Comparison of ENCODE assay signal across 18 cellular contexts in genomic region chr7:117963278-117964184, GRCh38.
"Had no signal": no experiment of that assay in that cellular context is flagged by ENCODE, and none has a peak within 500 bp of the region (broad histone marks: within the 10 kb centered on the region; RNA-seq: fewer than 3 reads in every experiment).

No MANE protein-coding gene starts in this region.

- H3K27ac Mint-ChIP-seq: activated CD4-positive, alpha-beta T cell treated with anti-CD3 and anti-CD28 coated beads, Interleukin-2, amount 10 ng/mL, durations not matched to agents 24 days and 14 days; activated CD8-positive, alpha-beta T cell treated with anti-CD3 and anti-CD28 coated beads, Interleukin-2, amount 10 ng/mL, durations not matched to agents 7 days and 5 days; activated naive CD8-positive, alpha-beta T cell; dendritic cell treated with granulocyte-macrophage colony-stimulating factor and Interleukin-4, amounts not matched to agents 40 ng/mL and 50 ng/mL, for 4 days; stimulated activated naive CD8-positive, alpha-beta T cell treated with anti-CD3 and anti-CD28 coated beads, Interleukin-15, amount 100 ng/mL, for 72 hours had no signal

- H3K36me3 ChIP-seq: right lobe of liver, spleen, upper lobe of right lung had no signal

- ATAC-seq: activated CD8-positive, alpha-beta T cell treated with anti-CD3 and anti-CD28 coated beads, Interleukin-2, amount 10 ng/mL, durations not matched to agents 7 days and 5 days; left lobe of liver; psoas muscle; right lobe of liver; stimulated activated naive CD8-positive, alpha-beta T cell treated with anti-CD3 and anti-CD28 coated beads, Interleukin-15, amount 100 ng/mL, for 72 hours; upper lobe of right lung had no signal

- H3K27me3 Mint-ChIP-seq: activated CD4-positive, alpha-beta T cell treated with anti-CD3 and anti-CD28 coated beads, Interleukin-2, amount 10 ng/mL, durations not matched to agents 24 days and 14 days; activated naive CD8-positive, alpha-beta T cell; dendritic cell treated with granulocyte-macrophage colony-stimulating factor and Interleukin-4, amounts not matched to agents 40 ng/mL and 50 ng/mL, for 4 days; stimulated activated naive CD8-positive, alpha-beta T cell treated with anti-CD3 and anti-CD28 coated beads, Interleukin-15, amount 100 ng/mL, for 72 hours had no signal

- H3K9me3 Mint-ChIP-seq: stimulated activated naive CD8-positive, alpha-beta T cell treated with anti-CD3 and anti-CD28 coated beads, Interleukin-15, amount 100 ng/mL, for 72 hours had no signal

- H3K9me3 ChIP-seq: psoas muscle, right lobe of liver, spleen, upper lobe of right lung had no signal

- H3K4me1 ChIP-seq: psoas muscle, right lobe of liver, spleen, upper lobe of right lung had no signal

- H3K27me3 ChIP-seq: right lobe of liver, spleen, upper lobe of right lung had no signal

- DNase-seq: activated CD4-positive, alpha-beta T cell treated with anti-CD3 and anti-CD28 coated beads, Interleukin-2, amount 10 ng/mL, durations not matched to agents 24 days and 14 days; activated CD4-positive, CD25-positive, alpha-beta regulatory T cell; activated CD8-positive, alpha-beta memory T cell treated with anti-CD3 and anti-CD28 coated beads, Interleukin-2, amount 50 U/mL, for 4 hours; activated CD8-positive, alpha-beta T cell treated with anti-CD3 and anti-CD28 coated beads, Interleukin-2, amount 10 ng/mL, durations not matched to agents 7 days and 5 days; activated gamma-delta T cell; activated T-cell treated with anti-CD3 and anti-CD28 coated beads, Interleukin-2, amount 50 U/mL, for 48 hours; amniotic stem cell; mesendoderm; psoas muscle; right lobe of liver; spleen; stimulated activated naive CD8-positive, alpha-beta T cell treated with anti-CD3 and anti-CD28 coated beads, Interleukin-15, amount 100 ng/mL, for 72 hours; SW 1271; upper lobe of right lung had no signal

- H3K36me3 Mint-ChIP-seq: activated naive CD8-positive, alpha-beta T cell had no signal

- H3K27ac ChIP-seq: epithelial cell of prostate, psoas muscle, right lobe of liver, upper lobe of right lung had no signal

- H3K4me1 Mint-ChIP-seq: stimulated activated naive CD8-positive, alpha-beta T cell treated with anti-CD3 and anti-CD28 coated beads, Interleukin-15, amount 100 ng/mL, for 72 hours had no signal

- H3K4me3 Mint-ChIP-seq: activated CD4-positive, alpha-beta T cell treated with anti-CD3 and anti-CD28 coated beads, Interleukin-2, amount 10 ng/mL, durations not matched to agents 24 days and 14 days; activated CD8-positive, alpha-beta T cell treated with anti-CD3 and anti-CD28 coated beads, Interleukin-2, amount 10 ng/mL, durations not matched to agents 7 days and 5 days; activated naive CD8-positive, alpha-beta T cell; dendritic cell treated with granulocyte-macrophage colony-stimulating factor and Interleukin-4, amounts not matched to agents 40 ng/mL and 50 ng/mL, for 4 days; stimulated activated naive CD8-positive, alpha-beta T cell treated with anti-CD3 and anti-CD28 coated beads, Interleukin-15, amount 100 ng/mL, for 72 hours had no signal

- H3K4me3 ChIP-seq: psoas muscle, right lobe of liver, spleen, upper lobe of right lung had no signal
